11 cellular contexts compared by ENCODE assay signal in the genomic region with DNA sequence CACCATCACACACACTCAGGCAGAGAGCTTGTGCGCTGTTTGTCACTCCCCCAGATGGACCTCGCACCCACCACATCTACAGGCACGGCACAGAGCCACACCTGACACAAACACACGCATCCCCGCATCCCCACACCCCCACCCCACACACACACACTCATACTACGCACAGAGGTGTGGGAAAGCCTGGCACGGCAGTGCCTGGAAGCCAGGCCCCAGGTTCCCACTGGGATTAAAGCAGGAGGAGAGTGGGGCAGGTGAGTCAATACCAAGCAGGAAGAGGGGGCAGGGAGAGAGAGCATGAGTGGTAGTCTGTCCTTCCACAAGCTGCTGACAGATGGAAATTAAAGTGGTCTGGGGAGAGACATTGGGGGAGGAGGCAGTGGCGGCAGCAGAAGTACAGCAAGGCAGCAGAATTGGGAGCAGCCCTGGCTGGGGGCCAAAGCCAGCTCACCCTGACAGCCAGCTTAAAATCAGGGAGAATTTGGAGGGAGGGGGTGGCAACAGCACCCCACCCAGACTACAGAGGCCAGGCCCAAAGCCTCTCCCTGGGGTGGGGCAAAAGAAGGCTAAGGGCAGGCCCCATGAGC. TPM values are rescaled to one million over a fixed set of nuclear protein-coding genes. Genes with fewer than 3 reads are reported as not detected.
A peak's percentile ranks its signal among the peaks of the same experiment; 100 is the strongest.
DNase-seq lines count a peak whose midpoint lies in the region; ATAC-seq, FAIRE-seq and TF ChIP-seq lines count a peak whose summit lies in the region.
"Had no signal": no experiment of that assay in that cellular context is flagged by ENCODE, and none has a peak within 500 bp of the region (broad histone marks: within the 10 kb centered on the region; RNA-seq: fewer than 3 reads in every experiment).

No MANE protein-coding gene starts in this region.

- no peaks in the 10 kb centered on the region for H3K9me3 ChIP-seq in SJCRH30 (replicated peaks)

- peak; percentile 87 for ATAC-seq in esophagus mucosa
- ATAC-seq in sciatic nerve, result peak; percentile 47

- no peak for FAIRE-seq in GM12891 (lab: Jason Lieb, UNC)

- H3K27ac ChIP-seq in SJCRH30, result no peak overlapping the region
- H3K27ac ChIP-seq: ovary had no signal

- intact Hi-C loops in sciatic nerve (cut with DNase I), result no loop called here

- in situ Hi-C loops in ACHN (cut with HindIII; ENCODE audit: low pct_ligation_motif_present, low pct_unique_long_range_greater_than_20kb, low sequenced_read_pairs), result no loop called here

- H3K27me3 ChIP-seq in H7 (ENCODE audit: control insufficient read depth, insufficient read depth, low read length) (no peaks in the 10 kb centered on the region), SJCRH30 (no peaks in the 10 kb centered on the region)
- H3K27me3 ChIP-seq: ovary had no signal

- H3K4me1 ChIP-seq in SJCRH30, result peaks cover 7% of the 10 kb centered on the region; the same call in 1 of the 2 replicates

- H3K4me3 ChIP-seq in H7 (ENCODE audit: insufficient read depth, low read depth, low read length) (no peak overlapping the region), SJCRH30 (no peak overlapping the region)
- H3K4me3 ChIP-seq: ovary had no signal

- no peak for TF ChIP-seq POLR2A in GM12891 (IDR thresholded peaks at IDR 0.05; ENCODE audit: low read depth, low read length)

- peaks cover 41% of the 10 kb centered on the region for H3K36me3 ChIP-seq in H7 (replicated peaks; ENCODE audit: control insufficient read depth, insufficient read depth, low read length)
- H3K36me3 ChIP-seq in SJCRH30, result peaks cover 63% of the 10 kb centered on the region

- DNase-seq in H7 (peak; percentile 20), NCI-H82 (lab: John Stamatoyannopoulos, UW) (peak; percentile 94), sciatic nerve (ENCODE audit: low spot score) (no peak), ACHN (no peak), SJCRH30 (no peak), GM12891 (ENCODE audit: insufficient read length, low spot score) (no peak)
- DNase-seq in activated effector memory CD4-positive, alpha-beta T cell treated with Interleukin-2 at 50 U/mL for 16 hours, result no peak
- DNase-seq: hippocampal formation, NCI-H526 treated with DMSO at 0.1 percent for 48 hours, ovary had no signal

TF ChIP-seq in GM12891, 5 proteins besides CTCF, POLR2A, EP300 and RAD21:
- TF ChIP-seq TAF1 (IDR thresholded peaks at IDR 0.05; ENCODE audit: low read depth, low read length) (no peak), POU2F2 (IDR thresholded peaks at IDR 0.05; ENCODE audit: low read depth, low read length) (no peak), PAX5 (IDR thresholded peaks at IDR 0.05; ENCODE audit: insufficient read depth, low read length, severe bottlenecking) (no peak), POLR2AphosphoS5 (IDR thresholded peaks at IDR 0.05; ENCODE audit: low read depth, low read length) (no peak), SPI1 (IDR thresholded peaks at IDR 0.05; ENCODE audit: low read depth, low read length) (no peak)

RNA-seq across cellular contexts. Expression of gene TNKS1BP1, which starts 20.7 kb away (rescaled TPM):
- total RNA-seq in H7 (2014; rRNA removed; shearing (Covaris generic)), result 38.3 and 48.5 TPM in 2 replicates
- total RNA-seq in esophagus mucosa, result 160 TPM
- total RNA-seq in sciatic nerve, result 178 TPM
- total RNA-seq in SJCRH30 (2014; rRNA removed; shearing (Covaris generic)), result 53.5 and 70.9 TPM in 2 replicates
- polyA plus RNA-seq in GM12891 (2012; ENCODE audit: low read depth, missing spikeins), result 6.6 TPM

RNA-seq across cellular contexts. Expression of gene SSRP1, which starts 31.6 kb away (rescaled TPM):
- 158 and 173 TPM in 2 replicates for total RNA-seq in H7 (2014; rRNA removed; shearing (Covaris generic))
- total RNA-seq in esophagus mucosa (74.9 TPM), sciatic nerve (54.9 TPM)
- 248 and 249 TPM in 2 replicates for total RNA-seq in SJCRH30 (2014; rRNA removed; shearing (Covaris generic))
- 89.8 TPM for polyA plus RNA-seq in GM12891 (2012; ENCODE audit: low read depth, missing spikeins)

RNA-seq across cellular contexts. Expression of gene P2RX3, which starts 34.1 kb away (rescaled TPM):
- not detected in 2 replicates for total RNA-seq in H7 (2014; rRNA removed; shearing (Covaris generic))
- total RNA-seq in esophagus mucosa (not detected), sciatic nerve (not detected)
- not detected in 2 replicates for total RNA-seq in SJCRH30 (2014; rRNA removed; shearing (Covaris generic))
- not detected for polyA plus RNA-seq in GM12891 (2012; ENCODE audit: low read depth, missing spikeins)

Comparison
In these comparisons a context has a peak if more than half of its experiments do, and no peak if none do; other contexts are left out.
1. DNase-seq: peak in H7 (single experiment) and NCI-H82 (single experiment); none in sciatic nerve (single experiment), ACHN (single experiment), activated effector memory CD4-positive, alpha-beta T cell treated with Interleukin-2 at 50 U/mL for 16 hours (single experiment), SJCRH30 (0 of 2) and GM12891 (single experiment).